In the genomic region with DNA sequence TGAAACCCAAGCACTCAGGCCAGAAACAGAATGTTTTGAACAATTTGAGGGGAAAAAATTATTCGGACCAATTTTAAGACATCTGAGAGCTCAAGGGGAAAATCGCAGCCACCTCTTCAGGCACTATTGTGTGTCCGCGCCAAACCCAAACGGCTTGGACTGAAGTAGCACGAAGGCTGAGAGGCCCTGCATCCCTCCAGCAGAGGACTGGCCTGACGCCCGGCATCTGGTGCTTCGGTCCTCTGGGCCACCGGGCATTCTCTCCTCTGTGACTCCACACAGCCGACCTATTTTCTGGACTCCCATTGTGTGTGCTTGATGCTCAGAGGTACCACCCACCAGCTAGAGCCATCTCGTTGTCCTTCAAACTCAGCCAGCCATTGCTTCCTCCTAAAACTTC, we compare ENCODE assay signal across 20 cellular contexts.
DNase-seq lines count a peak whose midpoint lies in the region; ATAC-seq and TF ChIP-seq lines count a peak whose summit lies in the region.
"Had no signal": no experiment of that assay in that cellular context is flagged by ENCODE, and none has a peak within 500 bp of the region (broad histone marks: within the 10 kb centered on the region; RNA-seq: fewer than 3 reads in every experiment).

No MANE protein-coding gene starts in this region.

- no peak overlapping the region for H3K4ac ChIP-seq in IMR-90 (ENCODE audit: low read depth, low read length)

- no peak overlapping the region for H2BK15ac ChIP-seq in IMR-90 (ENCODE audit: low read depth, low read length)

- H3K9me1 ChIP-seq in IMR-90 (ENCODE audit: insufficient read depth, low read length) = peaks cover 13% of the 10 kb centered on the region

- TF ChIP-seq CTCF in IMR-90 (conservative IDR thresholded peaks at IDR 0.05; ENCODE audit: low read depth, low read length) (no peak), neural progenitor cell (IDR thresholded peaks at IDR 0.05) (no peak), testis (IDR thresholded peaks at IDR 0.05) (no peak)

- no peak overlapping the region for H2BK120ac ChIP-seq in IMR-90 (ENCODE audit: low read depth, low read length)

- H4K20me1 ChIP-seq in IMR-90 (ENCODE audit: insufficient read depth, low read length) = no peaks in the 10 kb centered on the region
- H4K20me1 ChIP-seq in neural progenitor cell (ENCODE audit: low read depth) = no peaks in the 10 kb centered on the region

- no peak overlapping the region for H3K4me2 ChIP-seq in IMR-90 (ENCODE audit: low read depth, low read length)
- no peak overlapping the region for H3K4me2 ChIP-seq in neural progenitor cell

- no peak for TF ChIP-seq RAD21 in IMR-90 (IDR thresholded peaks at IDR 0.05; ENCODE audit: low read length)

- no peaks in the 10 kb centered on the region for H3K79me1 ChIP-seq in IMR-90 (ENCODE audit: low read depth in 1 of 2, low read length in 2 of 2)

- ATAC-seq in IMR-90 (ENCODE audit: low read depth) (no peak), sciatic nerve (no peak), GM18520 (IDR thresholded peaks at IDR 0.05; ENCODE audit: unreplicated experiment) (no peak)
- ATAC-seq: Panc1 had no signal

- no TSS peak for BruUV-seq in IMR-90 (replicated peaks; lab: Mats Ljungman, UMichigan)

- TF ChIP-seq POLR2A in IMR-90 (IDR thresholded peaks at IDR 0.05; ENCODE audit: low read depth, low read length) = no peak
- no peak for TF ChIP-seq POLR2A in testis (IDR thresholded peaks at IDR 0.05)

- CTCF ChIA-PET in IMR-90 (lab: Yijun Ruan, JAX) = interaction anchor here (0.5 kb wide), 1 partner anchor 367 kb away, joined by 3 read pairs; no protein-coding TSS in a partner anchor

- H3K9me3 Mint-ChIP-seq in neural progenitor cell = no peaks in the 10 kb centered on the region
- H3K9me3 Mint-ChIP-seq: H9, HFFc6 had no signal

- H3K4me1 Mint-ChIP-seq in neural progenitor cell = peaks cover 27% of the 10 kb centered on the region
- H3K4me1 Mint-ChIP-seq: CD4-positive, CD25-positive, alpha-beta regulatory T cell had no signal

- H3K18ac ChIP-seq in IMR-90 (ENCODE audit: low read depth, low read length) = no peak overlapping the region

- H4K5ac ChIP-seq in IMR-90 (ENCODE audit: low read depth, low read length) = no peak overlapping the region

- H3K36me3 ChIP-seq in IMR-90 (ENCODE audit: control insufficient read depth, insufficient read depth, low read length) = no peaks in the 10 kb centered on the region
- no peaks in the 10 kb centered on the region for H3K36me3 ChIP-seq in neural progenitor cell
- H3K36me3 ChIP-seq in testis (ENCODE audit: low read depth, missing control alignments) = no peaks in the 10 kb centered on the region

- H3K56ac ChIP-seq in IMR-90 (ENCODE audit: extremely low read depth, insufficient read depth, low read length) = no peak overlapping the region

- POLR2A ChIA-PET in IMR-90 (lab: Charles Lee; ENCODE audit: unreplicated experiment) = no interaction called here

- no peak overlapping the region for H2BK20ac ChIP-seq in IMR-90 (ENCODE audit: low read depth, low read length)

- dilution Hi-C loops in IMR-90 (cut with HindIII; ENCODE audit: low sequenced_read_pairs, unreplicated experiment) = no loop called here

- H3K27me3 ChIP-seq in IMR-90 (ENCODE audit: control insufficient read depth, insufficient read depth, low read length) = no peaks in the 10 kb centered on the region; the same call in 1 of the 2 replicates
- no peaks in the 10 kb centered on the region for H3K27me3 ChIP-seq in neural progenitor cell
- no peaks in the 10 kb centered on the region for H3K27me3 ChIP-seq in testis

- H3K9me3 ChIP-seq in IMR-90 (ENCODE audit: control insufficient read depth, insufficient read depth, low read length) (no peaks in the 10 kb centered on the region), neural progenitor cell (ENCODE audit: low read depth) (no peaks in the 10 kb centered on the region), testis (no peaks in the 10 kb centered on the region)

- no peak for DNase-seq in IMR-90
- DNase-seq in cerebellar cortex (ENCODE audit: low spot score) = peak; percentile 1
- no peak for DNase-seq in neural progenitor cell (ENCODE audit: low spot score)
- peak; percentile 63 for DNase-seq in sciatic nerve (ENCODE audit: low spot score)
- no peak for DNase-seq in testis
- no peak for DNase-seq in GM03348 (ENCODE audit: low spot score)
- DNase-seq: CD4-positive, CD25-positive, alpha-beta regulatory T cell; EL; GM23248; H9; HFFc6; KBM-7; NCI-H1092 treated with DMSO at 0.1 percent for 48 hours; NCI-H1436 treated with DMSO at 0.1 percent for 48 hours; NCI-H1930; NCI-H510A treated with DMSO at 0.1 percent for 48 hours; NCI-H748 treated with DMSO at 0.1 percent for 48 hours; NK-92 treated with Interleukin-12 subunit alpha and Interleukin-12 subunit beta, amount 100 ng/mL, for 24 hours had no signal

- no peak overlapping the region for H2BK5ac ChIP-seq in IMR-90 (ENCODE audit: low read depth, low read length, poor library complexity, severe bottlenecking)

- in situ Hi-C loops in IMR-90 (cut with MboI; ENCODE audit: low sequenced_read_pairs) = no loop called here

- no peaks in the 10 kb centered on the region for H3K4me1 ChIP-seq in IMR-90 (ENCODE audit: control insufficient read depth, insufficient read depth, low read length)
- peaks cover 3% of the 10 kb centered on the region for H3K4me1 ChIP-seq in neural progenitor cell
- no peaks in the 10 kb centered on the region for H3K4me1 ChIP-seq in testis

- H3K27ac ChIP-seq in IMR-90 (ENCODE audit: insufficient read depth, low read length) = no peak overlapping the region
- H3K27ac ChIP-seq in neural progenitor cell = no peak overlapping the region
- H3K27ac ChIP-seq in testis = no peak overlapping the region
- H3K27ac ChIP-seq: GM23248 had no signal

- no peak overlapping the region for H4K91ac ChIP-seq in IMR-90 (ENCODE audit: insufficient read depth, low read depth, low read length)

- peak overlapping the region; percentile 55 for H3K27ac Mint-ChIP-seq in neural progenitor cell
- H3K27ac Mint-ChIP-seq: H9, HFFc6 had no signal

- no peak overlapping the region for H4K8ac ChIP-seq in IMR-90 (ENCODE audit: low read depth in 2 of 2, low read length in 2 of 2)

- no peaks in the 10 kb centered on the region for H3K27me3 Mint-ChIP-seq in neural progenitor cell (ENCODE audit: insufficient read depth, low read depth)
- H3K27me3 Mint-ChIP-seq: CD4-positive, CD25-positive, alpha-beta regulatory T cell had no signal

- H3K9ac ChIP-seq in IMR-90 (ENCODE audit: low read depth, low read length) (no peak overlapping the region), neural progenitor cell (no peak overlapping the region)
- H3K9ac ChIP-seq: GM23248 had no signal

- no peak overlapping the region for H3K14ac ChIP-seq in IMR-90 (replicated peaks; ENCODE audit: low read depth, low read length)

- no peaks in the 10 kb centered on the region for H3F3A ChIP-seq in neural progenitor cell (ENCODE audit: low read depth)

- no peaks in the 10 kb centered on the region for H3K36me3 Mint-ChIP-seq in neural progenitor cell
- H3K36me3 Mint-ChIP-seq: CD4-positive, CD25-positive, alpha-beta regulatory T cell had no signal

- no peak overlapping the region for H3K4me3 ChIP-seq in IMR-90 (ENCODE audit: insufficient read depth, low read depth, low read length)
- H3K4me3 ChIP-seq in neural progenitor cell = no peak overlapping the region
- no peak overlapping the region for H3K4me3 ChIP-seq in testis
- H3K4me3 ChIP-seq: GM23248 had no signal

- no peak overlapping the region for H3K4me3 Mint-ChIP-seq in neural progenitor cell
- H3K4me3 Mint-ChIP-seq: CD4-positive, CD25-positive, alpha-beta regulatory T cell; H9; HFFc6 had no signal

- H3K23ac ChIP-seq in IMR-90 (ENCODE audit: low read depth, low read length) = no peak overlapping the region

- peak overlapping the region; percentile 42 for H2AK9ac ChIP-seq in IMR-90 (replicated peaks; ENCODE audit: low read depth, low read length, poor library complexity)

- H3K79me2 ChIP-seq in neural progenitor cell (ENCODE audit: low read depth) = no peaks in the 10 kb centered on the region

- peak overlapping the region; percentile 27 for H2AFZ ChIP-seq in IMR-90 (replicated peaks; ENCODE audit: low read length, poor library complexity)
- H2AFZ ChIP-seq in neural progenitor cell (replicated peaks) = no peak overlapping the region
- H2AFZ ChIP-seq: GM23248 had no signal

- intact Hi-C loops in IMR-90 (cut with micrococcal nuclease) = no loop called here
- intact Hi-C loops in sciatic nerve (cut with DNase I) = no loop called here
- intact Hi-C loops in testis (cut with DNase I; ENCODE audit: low total_unique reads) = no loop called here

- no peak overlapping the region for H2AK5ac ChIP-seq in IMR-90 (ENCODE audit: low read depth, low read length)

- WGBS in IMR-90 (ENCODE audit: extremely low coverage in 2 of 2, insufficient read length in 1 of 2), 2 experiments = 95% methylated on average over 10 of the region's 12 CpGs; no CpG with 5 or more reads in 1 of the 2 experiments
- 79 to 92% methylated on average over 12 of the region's 12 CpGs for WGBS in testis, 2 donors

TF ChIP-seq in IMR-90, 13 proteins besides CTCF, POLR2A, EP300 and RAD21:
- TF ChIP-seq, protein P1, sequence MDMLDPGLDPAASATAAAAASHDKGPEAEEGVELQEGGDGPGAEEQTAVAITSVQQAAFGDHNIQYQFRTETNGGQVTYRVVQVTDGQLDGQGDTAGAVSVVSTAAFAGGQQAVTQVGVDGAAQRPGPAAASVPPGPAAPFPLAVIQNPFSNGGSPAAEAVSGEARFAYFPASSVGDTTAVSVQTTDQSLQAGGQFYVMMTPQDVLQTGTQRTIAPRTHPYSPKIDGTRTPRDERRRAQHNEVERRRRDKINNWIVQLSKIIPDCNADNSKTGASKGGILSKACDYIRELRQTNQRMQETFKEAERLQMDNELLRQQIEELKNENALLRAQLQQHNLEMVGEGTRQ (IDR thresholded peaks at IDR 0.05; ENCODE audit: low read depth, low read length) = no peak

Comparison
In these comparisons a context has a peak if more than half of its experiments do, and no peak if none do; other contexts are left out.
1. DNase-seq: peak in cerebellar cortex (single experiment) and sciatic nerve (single experiment); none in IMR-90 (single experiment), neural progenitor cell (single experiment), testis (single experiment) and GM03348 (single experiment).